Comparison of ENCODE assay signal across 15 cellular contexts in the genomic region with DNA sequence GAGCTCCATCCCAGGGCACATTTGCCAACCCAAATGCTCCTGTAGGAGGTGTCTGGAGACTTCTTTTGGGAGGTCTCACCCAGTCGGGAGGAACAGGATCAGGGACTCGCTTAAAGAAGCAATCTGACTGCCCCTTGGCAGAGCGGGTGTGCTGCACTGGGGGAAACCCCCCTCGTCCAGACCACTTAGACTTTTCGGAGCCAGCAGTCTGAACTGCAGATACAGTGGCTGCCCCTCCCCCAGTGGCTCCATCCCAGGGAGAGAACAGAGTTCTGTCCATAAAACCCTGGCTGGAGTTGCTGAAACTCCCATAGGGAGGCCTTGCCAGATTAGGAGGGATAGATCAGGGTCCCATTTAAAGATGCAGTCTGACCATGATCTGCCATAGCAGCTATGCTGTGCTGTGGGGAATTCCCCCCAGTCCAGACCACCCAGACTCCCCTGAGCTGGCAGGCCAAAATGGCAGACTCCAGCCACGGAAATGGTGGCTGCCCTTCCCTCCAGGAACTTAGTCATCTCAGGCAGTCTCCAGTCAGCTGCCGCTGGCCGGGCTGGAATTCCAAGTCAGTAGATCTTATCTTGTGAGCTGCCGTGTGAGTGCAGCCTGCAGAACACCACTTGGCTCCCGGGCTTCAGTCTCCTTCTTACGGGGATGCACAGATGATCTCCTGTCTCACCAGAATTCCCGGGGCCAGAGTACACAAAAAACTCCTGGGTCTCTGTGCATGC.
DNase-seq lines count a peak whose midpoint lies in the region; ATAC-seq and TF ChIP-seq lines count a peak whose summit lies in the region.
"Had no signal": no experiment of that assay in that cellular context is flagged by ENCODE, and none has a peak within 500 bp of the region (broad histone marks: within the 10 kb centered on the region; RNA-seq: fewer than 3 reads in every experiment).

No MANE protein-coding gene starts in this region.

- no peak for TF ChIP-seq POLR2A in right lobe of liver (IDR thresholded peaks at IDR 0.05)

- H2AFZ ChIP-seq in osteoblast (ENCODE audit: low read length), result no peak overlapping the region

- H3K9me3 ChIP-seq in HEK293 (ENCODE audit: control insufficient read depth, insufficient read depth, low read depth, low read length) (no peaks in the 10 kb centered on the region), osteoblast (ENCODE audit: low read depth, low read length) (peaks cover 2% of the 10 kb centered on the region), right lobe of liver (no peaks in the 10 kb centered on the region)
- H3K9me3 ChIP-seq: ovary had no signal

- ATAC-seq in GM18520 (IDR thresholded peaks at IDR 0.05; ENCODE audit: unreplicated experiment) (no peak), right lobe of liver (no peak)
- ATAC-seq: activated CD8-positive, alpha-beta T cell treated with anti-CD3 and anti-CD28 coated beads, Interleukin-2, amount 10 ng/mL, durations not matched to agents 7 days and 5 days; HCT116 had no signal

- H3K36me3 ChIP-seq in HEK293 (ENCODE audit: control insufficient read depth in 2 of 2, insufficient read depth in 1 of 2, low read length in 2 of 2), result no peaks in the 10 kb centered on the region
- no peaks in the 10 kb centered on the region for H3K36me3 ChIP-seq in osteoblast (ENCODE audit: insufficient read depth, low read length)
- H3K36me3 ChIP-seq in right lobe of liver, result no peaks in the 10 kb centered on the region
- H3K36me3 ChIP-seq: ovary had no signal

- DNase-seq in AG04449 (ENCODE audit: low read depth, low spot score), result peak; percentile 72
- peak; percentile 63 for DNase-seq in amniotic epithelial cell (ENCODE audit: low read depth)
- DNase-seq in kidney tubule cell (ENCODE audit: low spot score), result peak; percentile 30
- DNase-seq in osteoblast (ENCODE audit: insufficient read length, low spot score, missing footprints), result no peak
- DNase-seq in COLO668 (lab: John Stamatoyannopoulos, UW; ENCODE audit: unreplicated experiment), result no peak
- no peak for DNase-seq in right lobe of liver
- DNase-seq: activated CD8-positive, alpha-beta T cell treated with anti-CD3 and anti-CD28 coated beads, Interleukin-2, amount 10 ng/mL, durations not matched to agents 7 days and 5 days; activated gamma-delta T cell treated with Interleukin-2 at 50 U/mL for 16 hours; DND-41; endodermal cell; ovary; stimulated activated CD4-positive, alpha-beta T cell treated with anti-CD3 and anti-CD28 coated beads, Interleukin-15, amount 100 ng/mL, for 24 hours had no signal

- H3K27ac ChIP-seq in HEK293 (ENCODE audit: extremely low read depth, low read depth, low read length), result no peak overlapping the region
- no peak overlapping the region for H3K27ac ChIP-seq in osteoblast (ENCODE audit: low read depth, low read length)
- no peak overlapping the region for H3K27ac ChIP-seq in right lobe of liver
- H3K27ac ChIP-seq: ovary had no signal

- H3K4me1 ChIP-seq in HEK293 (ENCODE audit: control insufficient read depth, insufficient read depth, low read length) (no peaks in the 10 kb centered on the region), osteoblast (ENCODE audit: insufficient read depth, low read length) (no peaks in the 10 kb centered on the region), right lobe of liver (no peaks in the 10 kb centered on the region)

- WGBS in right lobe of liver (ENCODE audit: insufficient coverage, low coverage, low lambda C conversion rate, missing lambda C conversion rate), result 33% methylated on average over 1 of the region's 12 CpGs

- H3K27me3 ChIP-seq in osteoblast (ENCODE audit: insufficient read depth, low read length) (no peaks in the 10 kb centered on the region), right lobe of liver (no peaks in the 10 kb centered on the region)
- H3K27me3 ChIP-seq: ovary had no signal

- no peaks in the 10 kb centered on the region for H4K20me1 ChIP-seq in osteoblast (ENCODE audit: insufficient read depth, low read length)

- POLR2A ChIA-PET in AG04449 (lab: Yijun Ruan, JAX) (no interaction called here), HEK293 (lab: Yijun Ruan, JAX) (no interaction called here)

- intact Hi-C loops in right lobe of liver (cut with DNase I), result no loop called here

- CTCF ChIA-PET in AG04449 (lab: Yijun Ruan, JAX), result no interaction called here
- CTCF ChIA-PET in HEK293 (lab: Yijun Ruan, JAX), result no interaction called here

- no peak overlapping the region for H3K4me2 ChIP-seq in osteoblast (ENCODE audit: insufficient read depth, low read length)

- H3K4me3 ChIP-seq in AG04449 (ENCODE audit: low read depth, low read length), result no peak overlapping the region
- no peak overlapping the region for H3K4me3 ChIP-seq in HEK293 (ENCODE audit: low read depth, low read length)
- H3K4me3 ChIP-seq in osteoblast (ENCODE audit: insufficient read depth, low read length), result no peak overlapping the region
- H3K4me3 ChIP-seq in right lobe of liver, result no peak overlapping the region
- H3K4me3 ChIP-seq: ovary had no signal

- no peaks in the 10 kb centered on the region for H3K79me2 ChIP-seq in osteoblast (ENCODE audit: insufficient read depth, low read length)

- TF ChIP-seq CTCF in AG04449 (IDR thresholded peaks at IDR 0.05; ENCODE audit: insufficient read depth, low read length, missing control alignments) (no peak), HEK293 (tag by site-specific recombination; IDR thresholded peaks at IDR 0.05) (no peak), osteoblast (IDR thresholded peaks at IDR 0.05; ENCODE audit: extremely low read depth, low read depth, low read length) (no peak), right lobe of liver (IDR thresholded peaks at IDR 0.05) (no peak)

TF ChIP-seq in HEK293, 187 proteins besides CTCF, POLR2A, EP300 and RAD21:
- TF ChIP-seq, protein P1, sequence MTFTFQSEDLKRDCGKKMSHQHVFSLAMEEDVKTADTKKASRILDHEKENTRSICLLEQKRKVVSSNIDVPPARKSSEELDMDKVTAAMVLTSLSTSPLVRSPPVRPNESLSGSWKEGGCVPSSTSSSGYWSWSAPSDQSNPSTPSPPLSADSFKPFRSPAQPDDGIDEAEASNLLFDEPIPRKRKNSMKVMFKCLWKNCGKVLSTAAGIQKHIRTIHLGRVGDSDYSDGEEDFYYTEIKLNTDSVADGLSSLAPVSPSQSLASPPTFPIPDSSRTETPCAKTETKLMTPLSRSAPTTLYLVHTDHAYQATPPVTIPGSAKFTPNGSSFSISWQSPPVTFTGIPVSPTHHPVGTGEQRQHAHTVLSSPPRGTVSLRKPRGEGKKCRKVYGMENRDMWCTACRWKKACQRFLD (tag by site-specific recombination; IDR thresholded peaks at IDR 0.05), result no peak
- TF ChIP-seq TRIM28 (IDR thresholded peaks at IDR 0.05; ENCODE audit: borderline replicate concordance, low read length), result 0 out of 2 replicates have a peak, but pooled peaks have one; percentile 14

Comparison
In these comparisons a context has a peak if more than half of its experiments do, and no peak if none do; other contexts are left out.
1. DNase-seq: peak in AG04449 (single experiment), amniotic epithelial cell (single experiment) and kidney tubule cell (single experiment); none in osteoblast (single experiment), COLO668 (single experiment) and right lobe of liver (0 of 3).